Comparison of ENCODE assay signal across 1 cellular context in genomic region chr7:74498996-74499834, GRCh38.
TF ChIP-seq lines count a peak whose summit lies in the region.

No MANE protein-coding gene starts in this region.

TF ChIP-seq in HEK293, 187 proteins besides CTCF, POLR2A, EP300 and RAD21 (continued from another document):
- TF ChIP-seq BCL6B (tag by site-specific recombination; IDR thresholded peaks at IDR 0.05) (no peak), ZNF580 (tag by site-specific recombination; IDR thresholded peaks at IDR 0.05) (peak; percentile 13; the same call in 1 of the 2 replicates), PBX3 (CRISPR knock-in tag; IDR thresholded peaks at IDR 0.05) (no peak), INSM2 (tag by site-specific recombination; IDR thresholded peaks at IDR 0.05) (no peak), ZFHX2 (tag by site-specific recombination; conservative IDR thresholded peaks at IDR 0.05) (peak; percentile 57; the same call in 1 of the 2 replicates), ZNF629 (tag by site-specific recombination; IDR thresholded peaks at IDR 0.05) (no peak), ZSCAN5A (tag by site-specific recombination; IDR thresholded peaks at IDR 0.05) (no peak), YY2 (tag by site-specific recombination; IDR thresholded peaks at IDR 0.05) (no peak), ZBTB21 (tag by site-specific recombination; IDR thresholded peaks at IDR 0.05) (no peak)
- TF ChIP-seq, protein P1, sequence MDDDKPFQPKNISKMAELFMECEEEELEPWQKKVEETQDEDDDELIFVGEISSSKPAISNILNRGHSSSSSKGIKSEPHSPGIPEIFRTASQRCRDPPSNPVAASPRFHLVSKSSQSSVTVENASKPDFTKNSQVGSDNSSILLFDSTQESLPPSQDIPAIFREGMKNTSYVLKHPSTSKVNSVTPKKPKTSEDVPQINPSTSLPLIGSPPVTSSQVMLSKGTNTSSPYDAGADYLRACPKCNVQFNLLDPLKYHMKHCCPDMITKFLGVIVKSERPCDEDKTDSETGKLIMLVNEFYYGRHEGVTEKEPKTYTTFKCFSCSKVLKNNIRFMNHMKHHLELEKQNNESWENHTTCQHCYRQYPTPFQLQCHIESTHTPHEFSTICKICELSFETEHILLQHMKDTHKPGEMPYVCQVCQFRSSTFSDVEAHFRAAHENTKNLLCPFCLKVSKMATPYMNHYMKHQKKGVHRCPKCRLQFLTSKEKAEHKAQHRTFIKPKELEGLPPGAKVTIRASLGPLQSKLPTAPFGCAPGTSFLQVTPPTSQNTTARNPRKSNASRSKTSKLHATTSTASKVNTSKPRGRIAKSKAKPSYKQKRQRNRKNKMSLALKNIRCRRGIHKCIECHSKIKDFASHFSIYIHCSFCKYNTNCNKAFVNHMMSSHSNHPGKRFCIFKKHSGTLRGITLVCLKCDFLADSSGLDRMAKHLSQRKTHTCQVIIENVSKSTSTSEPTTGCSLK (tag by site-specific recombination; IDR thresholded peaks at IDR 0.05): no peak
